Comparison of ENCODE assay signal across 8 cellular contexts in genomic region chr12:109573029-109573913, GRCh38. TPM values are rescaled to one million over a fixed set of nuclear protein-coding genes. Genes with fewer than 3 reads are reported as not detected.
DNase-seq lines count a peak whose midpoint lies in the region; ATAC-seq and TF ChIP-seq lines count a peak whose summit lies in the region.

TSS of gene MMAB (minus strand) at chr12:109573504. CDS start at chr12:109573480, 24 bp downstream.
TSS of gene MVK (plus strand) at chr12:109573794. CDS start at chr12:109574823, 1,029 bp downstream.

- H3K27me3 ChIP-seq in GM06990 (replicated peaks; ENCODE audit: control insufficient read depth, insufficient read depth, low read length) (no peaks in the 10 kb centered on the region), suprapubic skin (no peaks in the 10 kb centered on the region)

- peak; percentile 98 for DNase-seq in GM06990 (ENCODE audit: extremely low read depth, insufficient read length)
- peak; percentile 97 for DNase-seq in NCI-H1092 (lab: John Stamatoyannopoulos, UW)
- DNase-seq in globus pallidus (ENCODE audit: low spot score): peak; percentile 98
- peak; percentile 82 to 99 (median 98) for DNase-seq in nucleus accumbens (lab: John Stamatoyannopoulos, UW)
- DNase-seq in suprapubic skin (ENCODE audit: low spot score in 2 of 2): peak; percentile 100

- peaks cover 19% of the 10 kb centered on the region for H3K36me3 ChIP-seq in GM06990 (ENCODE audit: control insufficient read depth, insufficient read depth, low read length)
- peaks cover 47% of the 10 kb centered on the region for H3K36me3 ChIP-seq in suprapubic skin

- peak within 1 kb of the TSS; percentile 96 for H3K4me3 Mint-ChIP-seq in activated naive CD4-positive, alpha-beta T cell treated with anti-CD3 and anti-CD28 coated beads, Interleukin-2, amount 50 U/mL, for 24 hours

- peak within 1 kb of the TSS; percentile 94 for H3K27ac Mint-ChIP-seq in activated naive CD4-positive, alpha-beta T cell treated with anti-CD3 and anti-CD28 coated beads, Interleukin-2, amount 50 U/mL, for 24 hours

- H3K36me3 Mint-ChIP-seq in activated naive CD4-positive, alpha-beta T cell treated with anti-CD3 and anti-CD28 coated beads, Interleukin-2, amount 50 U/mL, for 24 hours: peaks cover 5% of the 10 kb centered on the region

- H3K4me3 ChIP-seq in GM06990 (replicated peaks; ENCODE audit: low read depth, low read length) (peak within 1 kb of the TSS; percentile 89), suprapubic skin (peak within 1 kb of the TSS; percentile 80)

- no peaks in the 10 kb centered on the region for H3K9me3 ChIP-seq in suprapubic skin

- peak; percentile 93 for ATAC-seq in HG02588 (IDR thresholded peaks at IDR 0.05; ENCODE audit: unreplicated experiment)
- ATAC-seq in SK-N-SH treated with all-trans-retinoic acid at 6 μM for 48 hours: peak; percentile 99

- no peaks in the 10 kb centered on the region for H3K27me3 Mint-ChIP-seq in activated naive CD4-positive, alpha-beta T cell treated with anti-CD3 and anti-CD28 coated beads, Interleukin-2, amount 50 U/mL, for 24 hours

- no peaks in the 10 kb centered on the region for H3K9me3 Mint-ChIP-seq in activated naive CD4-positive, alpha-beta T cell treated with anti-CD3 and anti-CD28 coated beads, Interleukin-2, amount 50 U/mL, for 24 hours

- TF ChIP-seq EP300 in suprapubic skin (IDR thresholded peaks at IDR 0.05): no peak

- H3K27ac ChIP-seq in suprapubic skin: peak within 1 kb of the TSS; percentile 88

- H3K4me1 Mint-ChIP-seq in activated naive CD4-positive, alpha-beta T cell treated with anti-CD3 and anti-CD28 coated beads, Interleukin-2, amount 50 U/mL, for 24 hours: peaks cover 33% of the 10 kb centered on the region

- TF ChIP-seq CTCF in GM06990 (IDR thresholded peaks at IDR 0.05; ENCODE audit: insufficient read depth, low read length, poor library complexity, severe bottlenecking) (no peak), suprapubic skin (IDR thresholded peaks at IDR 0.05) (no peak)

- H3K4me1 ChIP-seq in suprapubic skin: peaks cover 21% of the 10 kb centered on the region

- WGBS in suprapubic skin: 2% methylated on average over 20 of the region's 74 CpGs

- peak in 1 of 2 donors; percentile 39 for TF ChIP-seq POLR2A in suprapubic skin (IDR thresholded peaks at IDR 0.05)

TF ChIP-seq in SK-N-SH treated with all-trans-retinoic acid at 6 μM for 48 hours, 23 proteins besides CTCF, POLR2A, EP300 and RAD21:
- TF ChIP-seq RARB (CRISPR knock-in tag; IDR thresholded peaks at IDR 0.05): no peak
- TF ChIP-seq GLIS3 (CRISPR knock-in tag; IDR thresholded peaks at IDR 0.05): no peak
- TF ChIP-seq ZNF8 (CRISPR knock-in tag; IDR thresholded peaks at IDR 0.05): no peak
- no peak for TF ChIP-seq OSR1 (CRISPR knock-in tag; IDR thresholded peaks at IDR 0.05)
- TF ChIP-seq ZFP3 (CRISPR knock-in tag; IDR thresholded peaks at IDR 0.05): no peak
- no peak for TF ChIP-seq ESRRG (CRISPR knock-in tag; IDR thresholded peaks at IDR 0.05)
TF ChIP-seq in SK-N-SH treated with all-trans-retinoic acid at 6 μM for 48 hours: peak in this region for 0.

RNA-seq across cellular contexts. Expression of gene MMAB, which starts in this region (rescaled TPM):
- 10 to 100 TPM; 17.1 to 37.2 (median 24.5) TPM for total RNA-seq in suprapubic skin

RNA-seq across cellular contexts. Expression of gene MVK, which starts in this region (rescaled TPM):
- 10 to 100 TPM; 30.1 to 62.1 (median 37.2) TPM for total RNA-seq in suprapubic skin

Comparison
In these comparisons a context has a peak if more than half of its experiments do, and no peak if none do; other contexts are left out.
1. Peak in every context shown above with its lines: DNase-seq, ATAC-seq, H3K4me3 ChIP-seq and H3K27ac ChIP-seq.